In the genomic region with DNA sequence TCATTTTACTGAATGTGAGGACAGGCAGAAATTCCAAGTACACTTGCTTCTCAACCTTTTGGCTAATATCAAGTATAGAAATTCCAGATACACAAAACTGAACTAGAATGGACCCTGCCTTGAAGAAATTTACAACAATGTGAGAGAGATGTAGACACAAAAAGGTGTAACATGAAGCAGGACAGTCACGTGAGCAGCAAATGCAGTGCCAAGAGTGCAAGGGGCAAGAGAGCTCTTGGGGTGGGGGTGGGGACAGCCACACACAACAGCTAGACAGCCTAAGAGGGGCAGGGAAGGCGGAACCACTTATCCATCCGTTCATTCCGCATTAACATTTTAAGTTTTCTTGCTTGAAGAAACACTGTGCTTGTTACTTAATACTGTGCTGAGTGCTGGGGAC, we compare ENCODE assay signal across 16 cellular contexts. TPM values are rescaled to one million over a fixed set of nuclear protein-coding genes. Genes with fewer than 3 reads are reported as not detected.
A peak's percentile ranks its signal among the peaks of the same experiment; 100 is the strongest.
DNase-seq lines count a peak whose midpoint lies in the region; ATAC-seq and TF ChIP-seq lines count a peak whose summit lies in the region.
"Had no signal": no experiment of that assay in that cellular context is flagged by ENCODE, and none has a peak within 500 bp of the region (broad histone marks: within the 10 kb centered on the region; RNA-seq: fewer than 3 reads in every experiment).

No MANE protein-coding gene starts in this region.

- no peak overlapping the region for H3K4me3 ChIP-seq in lower lobe of right lung
- no peak overlapping the region for H3K4me3 ChIP-seq in tibial nerve
- H3K4me3 ChIP-seq: GM12878 had no signal

- ATAC-seq in T-helper 17 cell (no peak), lower lobe of right lung (no peak), GM21825 (IDR thresholded peaks at IDR 0.05; ENCODE audit: unreplicated experiment) (no peak)

- H3K27me3 ChIP-seq in lower lobe of right lung (ENCODE audit: low read depth): no peaks in the 10 kb centered on the region
- H3K27me3 ChIP-seq in tibial nerve: no peaks in the 10 kb centered on the region

- H3K4me1 ChIP-seq in lower lobe of right lung (peaks cover 37% of the 10 kb centered on the region), tibial nerve (peaks cover 0 to 91% (median 66%) of the 10 kb centered on the region in 4 donors)

- no peak for TF ChIP-seq EP300 in tibial nerve (IDR thresholded peaks at IDR 0.05)

- TF ChIP-seq CTCF in lower lobe of right lung (IDR thresholded peaks at IDR 0.05) (no peak), tibial nerve (IDR thresholded peaks at IDR 0.05) (no peak)

- peaks cover 27% of the 10 kb centered on the region for H3K4me1 Mint-ChIP-seq in T-helper 1 cell treated with Interleukin-12 subunit alpha and Interleukin-12 subunit beta and Interleukin-4 antibody, amounts not matched to agents 30 μg/mL and 1 μg/mL, for 36 hours (ENCODE audit: low read depth)
- peaks cover 19% of the 10 kb centered on the region for H3K4me1 Mint-ChIP-seq in T-helper 17 cell

- 76 to 82% methylated on average over 4 of the region's 4 CpGs for WGBS in tibial nerve, 2 donors

- H3K27ac ChIP-seq in lower lobe of right lung (peak overlapping the region; percentile 46), tibial nerve (peak overlapping the region in 3 of 4 donors; percentile 72 to 93 (median 88))

- H3K9me3 ChIP-seq in T-helper 17 cell (ENCODE audit: control insufficient read depth, low read length, poor library complexity, severe bottlenecking) (no peaks in the 10 kb centered on the region), lower lobe of right lung (no peaks in the 10 kb centered on the region), tibial nerve (no peaks in the 10 kb centered on the region)

- H3K27me3 Mint-ChIP-seq in T-helper 1 cell treated with Interleukin-12 subunit alpha and Interleukin-12 subunit beta and Interleukin-4 antibody, amounts not matched to agents 30 μg/mL and 1 μg/mL, for 36 hours (ENCODE audit: low read depth): no peaks in the 10 kb centered on the region
- H3K27me3 Mint-ChIP-seq in T-helper 17 cell: no peaks in the 10 kb centered on the region
- H3K27me3 Mint-ChIP-seq: activated CD4-positive, alpha-beta memory T cell treated with anti-CD3 and anti-CD28 coated beads for 36 hours had no signal

- no peaks in the 10 kb centered on the region for H3K9me3 Mint-ChIP-seq in T-helper 1 cell treated with Interleukin-12 subunit alpha and Interleukin-12 subunit beta and Interleukin-4 antibody, amounts not matched to agents 30 μg/mL and 1 μg/mL, for 36 hours
- H3K9me3 Mint-ChIP-seq: activated CD4-positive, alpha-beta memory T cell treated with anti-CD3 and anti-CD28 coated beads for 36 hours; activated T-cell treated with anti-CD3 and anti-CD28 coated beads, Interleukin-2, amount 50 U/mL, for 72 hours had no signal

- intact Hi-C loops in lower lobe of right lung (cut with DNase I): no loop called here

- H3K36me3 ChIP-seq in lower lobe of right lung: no peaks in the 10 kb centered on the region
- H3K36me3 ChIP-seq in tibial nerve: no peaks in the 10 kb centered on the region

- no peaks in the 10 kb centered on the region for H3K36me3 Mint-ChIP-seq in T-helper 1 cell treated with Interleukin-12 subunit alpha and Interleukin-12 subunit beta and Interleukin-4 antibody, amounts not matched to agents 30 μg/mL and 1 μg/mL, for 36 hours (ENCODE audit: low read depth)
- H3K36me3 Mint-ChIP-seq in T-helper 17 cell (ENCODE audit: low read depth): peaks cover 2% of the 10 kb centered on the region
- H3K36me3 Mint-ChIP-seq: activated CD4-positive, alpha-beta memory T cell treated with anti-CD3 and anti-CD28 coated beads for 36 hours had no signal

- H3K4me3 Mint-ChIP-seq in T-helper 1 cell treated with Interleukin-12 subunit alpha and Interleukin-12 subunit beta and Interleukin-4 antibody, amounts not matched to agents 30 μg/mL and 1 μg/mL, for 36 hours: no peak overlapping the region
- no peak overlapping the region for H3K4me3 Mint-ChIP-seq in T-helper 17 cell
- H3K4me3 Mint-ChIP-seq: activated CD4-positive, alpha-beta memory T cell treated with anti-CD3 and anti-CD28 coated beads for 36 hours; activated T-cell treated with anti-CD3 and anti-CD28 coated beads, Interleukin-2, amount 50 U/mL, for 72 hours had no signal

- peak overlapping the region; percentile 57 for H3K27ac Mint-ChIP-seq in T-helper 1 cell treated with Interleukin-12 subunit alpha and Interleukin-12 subunit beta and Interleukin-4 antibody, amounts not matched to agents 30 μg/mL and 1 μg/mL, for 36 hours
- peak overlapping the region; percentile 80 for H3K27ac Mint-ChIP-seq in T-helper 17 cell
- H3K27ac Mint-ChIP-seq: activated CD4-positive, alpha-beta memory T cell treated with anti-CD3 and anti-CD28 coated beads for 36 hours; activated T-cell treated with anti-CD3 and anti-CD28 coated beads, Interleukin-2, amount 50 U/mL, for 72 hours had no signal

- DNase-seq in T-helper 1 cell (no peak), T-helper 17 cell (no peak), lower lobe of right lung (peak; percentile 63), tibial nerve (ENCODE audit: low spot score in 2 of 2) (no peak), 8988T (no peak)
- no peak for DNase-seq in stimulated activated CD4-positive, alpha-beta T cell treated with anti-CD3 and anti-CD28 coated beads, Interleukin-4, amount 100 ng/mL, for 24 hours
- DNase-seq: activated CD4-positive, alpha-beta memory T cell treated with anti-CD3 and anti-CD28 coated beads for 36 hours; activated T-cell treated with anti-CD3 and anti-CD28 coated beads, Interleukin-2, amount 50 U/mL, for 72 hours; central memory CD4-positive, alpha-beta T cell; H7; kidney glomerular epithelial cell; NCI-H748 treated with DMSO at 0.1 percent for 48 hours; stimulated activated naive CD4-positive, alpha-beta T cell treated with Interleukin-2 at 50 U/mL for 16 hours had no signal

- no peak for TF ChIP-seq POLR2A in tibial nerve (IDR thresholded peaks at IDR 0.05)

RNA-seq across cellular contexts. Expression of a gene that starts 28.9 kb away (rescaled TPM):
- total RNA-seq in T-helper 17 cell (10 to 100 TPM in 1 of 2 donors, 1 to 10 TPM in 1; 5.3 to 10.9 TPM), lower lobe of right lung (44.0 TPM), tibial nerve (10 to 100 TPM; 41.6 to 56.7 (median 50.1) TPM)
